ENCODE assay signal across 1 cellular context in genomic region chr1:38736399-38736798, GRCh38.
TF ChIP-seq lines count a peak whose summit lies in the region.

No MANE protein-coding gene starts in this region.

TF ChIP-seq in HepG2, 621 proteins besides CTCF, POLR2A, EP300 and RAD21 (continued from another document):
- TF ChIP-seq PAXIP1 (CRISPR knock-in tag; conservative IDR thresholded peaks at IDR 0.05) (0 out of 2 replicates have a peak, but pooled peaks have one; percentile 21), HNF4A (CRISPR knock-in tag; IDR thresholded peaks at IDR 0.05) (peak; percentile 52; the same call in 1 of the 2 replicates), ETS1 (CRISPR knock-in tag; IDR thresholded peaks at IDR 0.05) (no peak), TCF7 (IDR thresholded peaks at IDR 0.05; ENCODE audit: low read depth) (peak; percentile 53; the same call in 1 of the 2 replicates), CEBPG (CRISPR knock-in tag; IDR thresholded peaks at IDR 0.05) (0 out of 2 replicates have a peak, but pooled peaks have one; percentile 21)
